Comparison of ENCODE assay signal across 8 cellular contexts in the genomic region with DNA sequence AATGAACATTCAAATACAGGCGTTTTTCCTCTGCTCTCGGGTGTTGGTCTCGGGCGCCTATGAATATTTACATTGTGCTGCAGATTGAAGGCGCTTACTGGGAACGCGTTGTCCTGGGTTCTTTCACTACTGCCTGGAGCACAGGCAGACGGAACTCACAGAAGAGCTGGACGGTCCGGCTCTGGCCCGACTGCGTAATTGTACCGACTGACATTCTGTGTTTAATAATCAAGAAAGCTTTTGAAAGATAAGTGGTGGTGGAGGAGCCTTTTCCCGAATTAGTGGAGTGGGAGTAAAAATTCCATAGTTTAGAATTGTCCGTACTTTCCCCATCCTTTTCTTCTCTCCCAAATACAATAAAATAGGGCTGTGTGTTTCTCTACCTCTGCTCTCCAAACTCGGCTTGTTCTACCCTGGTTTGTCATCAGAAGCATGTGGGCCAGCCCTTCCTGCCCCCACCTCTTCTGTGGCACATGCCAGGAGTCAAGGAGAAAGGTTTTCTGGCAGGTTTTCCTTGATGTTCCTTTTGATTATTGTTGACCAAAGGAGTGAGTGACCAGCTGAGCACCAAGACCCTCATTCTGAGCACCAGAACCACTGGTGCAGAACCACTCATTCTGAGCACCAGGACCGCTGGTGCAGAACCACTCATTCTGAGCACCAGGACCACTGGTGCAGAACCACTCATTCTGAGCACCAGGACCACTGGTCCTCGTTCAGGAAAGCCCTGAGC. TPM values are rescaled to one million over a fixed set of nuclear protein-coding genes. Genes with fewer than 3 reads are reported as not detected.
DNase-seq lines count a peak whose midpoint lies in the region; ATAC-seq, FAIRE-seq and TF ChIP-seq lines count a peak whose summit lies in the region.

No MANE protein-coding gene starts in this region.

- H3K9me3 ChIP-seq in CD4-positive, CD25-positive, alpha-beta regulatory T cell (ENCODE audit: control insufficient read depth in 2 of 2, low read length in 2 of 2), result no peaks in the 10 kb centered on the region
- H3K9me3 ChIP-seq in MM.1S (replicated peaks; ENCODE audit: insufficient read depth, low read length) (no peaks in the 10 kb centered on the region), endocrine pancreas (ENCODE audit: control insufficient read depth, low read length) (no peaks in the 10 kb centered on the region), neural progenitor cell (ENCODE audit: low read depth) (no peaks in the 10 kb centered on the region)

- FAIRE-seq in RCC 7860 (lab: Jason Lieb, UNC), result no peak

- H3K4me2 ChIP-seq in MM.1S (ENCODE audit: low read depth, low read length), result peak overlapping the region; percentile 82
- H3K4me2 ChIP-seq in neural progenitor cell, result peak overlapping the region; percentile 84

- TF ChIP-seq POLR2A in GM18505 (IDR thresholded peaks at IDR 0.05; ENCODE audit: borderline replicate concordance, extremely low read depth, insufficient read depth, insufficient read length), result no peak

- H3K36me3 ChIP-seq in CD4-positive, CD25-positive, alpha-beta regulatory T cell (ENCODE audit: control insufficient read depth, insufficient read depth, low read length), result no peaks in the 10 kb centered on the region
- H3K36me3 ChIP-seq in MM.1S (replicated peaks; ENCODE audit: insufficient read depth, low read length) (no peaks in the 10 kb centered on the region), endocrine pancreas (ENCODE audit: control insufficient read depth, insufficient read depth, low read length) (peaks cover 2% of the 10 kb centered on the region), neural progenitor cell (no peaks in the 10 kb centered on the region)

- peaks cover 33% of the 10 kb centered on the region for H3K27me3 ChIP-seq in CD4-positive, CD25-positive, alpha-beta regulatory T cell (ENCODE audit: control insufficient read depth, insufficient read depth, low read length)
- H3K27me3 ChIP-seq in MM.1S (replicated peaks; ENCODE audit: insufficient read depth, low read length), result no peaks in the 10 kb centered on the region; the same call in 1 of the 2 replicates
- no peaks in the 10 kb centered on the region for H3K27me3 ChIP-seq in endocrine pancreas (ENCODE audit: control insufficient read depth, insufficient read depth, low read length)
- H3K27me3 ChIP-seq in neural progenitor cell, result peaks cover 45% of the 10 kb centered on the region

- ATAC-seq in CD4-positive, CD25-positive, alpha-beta regulatory T cell (ENCODE audit: low read depth in 2 of 2), result no peak
- ATAC-seq in GM21619 (IDR thresholded peaks at IDR 0.05; ENCODE audit: unreplicated experiment) (no peak), GM18505 (IDR thresholded peaks at IDR 0.05; ENCODE audit: unreplicated experiment) (no peak)

- H4K20me1 ChIP-seq in MM.1S (ENCODE audit: insufficient read depth, low read length) (no peaks in the 10 kb centered on the region), neural progenitor cell (ENCODE audit: low read depth) (peaks cover 37% of the 10 kb centered on the region)

- peaks cover 62% of the 10 kb centered on the region for H3K27me3 Mint-ChIP-seq in CD4-positive, CD25-positive, alpha-beta regulatory T cell
- peaks cover 44% of the 10 kb centered on the region for H3K27me3 Mint-ChIP-seq in neural progenitor cell (ENCODE audit: insufficient read depth, low read depth)

- H3K4me3 Mint-ChIP-seq in CD4-positive, CD25-positive, alpha-beta regulatory T cell, result peak overlapping the region; percentile 68 to 84 (median 80)
- peak overlapping the region; percentile 84 for H3K4me3 Mint-ChIP-seq in neural progenitor cell

- DNase-seq in CD4-positive, CD25-positive, alpha-beta regulatory T cell, result no peak
- DNase-seq in MM.1S, result no peak
- DNase-seq in neural progenitor cell (ENCODE audit: low spot score), result no peak
- no peak for DNase-seq in activated gamma-delta T cell treated with Interleukin-2 at 50 U/mL for 16 hours
- no peak for DNase-seq in RCC 7860 (ENCODE audit: low spot score)

- peak overlapping the region; percentile 41 for H3K4me3 ChIP-seq in CD4-positive, CD25-positive, alpha-beta regulatory T cell (ENCODE audit: low read depth, low read length)
- peak overlapping the region; percentile 62 for H3K4me3 ChIP-seq in MM.1S (ENCODE audit: low read length)
- peak overlapping the region; percentile 74 for H3K4me3 ChIP-seq in endocrine pancreas (ENCODE audit: control insufficient read depth, insufficient read depth, low read length)
- H3K4me3 ChIP-seq in neural progenitor cell, result peak overlapping the region; percentile 79

- H3K9me3 Mint-ChIP-seq in CD4-positive, CD25-positive, alpha-beta regulatory T cell, result peaks cover 0 to 4% (median 0%) of the 10 kb centered on the region in 7 donors
- H3K9me3 Mint-ChIP-seq in neural progenitor cell, result peaks cover 6% of the 10 kb centered on the region

- H3K9ac ChIP-seq in MM.1S (ENCODE audit: low read length), result no peak overlapping the region
- H3K9ac ChIP-seq in endocrine pancreas (ENCODE audit: control insufficient read depth, insufficient read depth, low read length), result no peak overlapping the region
- H3K9ac ChIP-seq in neural progenitor cell, result no peak overlapping the region

- H3K79me2 ChIP-seq in MM.1S (ENCODE audit: low read length) (no peaks in the 10 kb centered on the region), neural progenitor cell (ENCODE audit: low read depth) (peaks cover 23% of the 10 kb centered on the region)

- no peak overlapping the region for H3K27ac Mint-ChIP-seq in CD4-positive, CD25-positive, alpha-beta regulatory T cell
- no peak overlapping the region for H3K27ac Mint-ChIP-seq in neural progenitor cell

- peaks cover 3 to 24% (median 11%) of the 10 kb centered on the region in 4 donors for H3K4me1 Mint-ChIP-seq in CD4-positive, CD25-positive, alpha-beta regulatory T cell
- H3K4me1 Mint-ChIP-seq in neural progenitor cell, result peaks cover 16% of the 10 kb centered on the region

- TF ChIP-seq CTCF in MM.1S (IDR thresholded peaks at IDR 0.05; ENCODE audit: low read length) (no peak), neural progenitor cell (IDR thresholded peaks at IDR 0.05) (no peak)

- no peaks in the 10 kb centered on the region for H3K36me3 Mint-ChIP-seq in CD4-positive, CD25-positive, alpha-beta regulatory T cell
- peaks cover 10% of the 10 kb centered on the region for H3K36me3 Mint-ChIP-seq in neural progenitor cell

- no peak overlapping the region for H3K27ac ChIP-seq in CD4-positive, CD25-positive, alpha-beta regulatory T cell (ENCODE audit: insufficient read depth, low read length, poor library complexity, severe bottlenecking)
- H3K27ac ChIP-seq in MM.1S (ENCODE audit: low read length) (no peak overlapping the region), neural progenitor cell (no peak overlapping the region)

- H3K9me2 ChIP-seq in MM.1S (replicated peaks; ENCODE audit: insufficient read depth, low read length), result no peaks in the 10 kb centered on the region

- H3F3A ChIP-seq in MM.1S (ENCODE audit: insufficient read depth, low read length), result peaks cover 15% of the 10 kb centered on the region
- peaks cover 32% of the 10 kb centered on the region for H3F3A ChIP-seq in neural progenitor cell (ENCODE audit: low read depth)

- peaks cover 32% of the 10 kb centered on the region for H3K4me1 ChIP-seq in CD4-positive, CD25-positive, alpha-beta regulatory T cell (ENCODE audit: control insufficient read depth, insufficient read depth, low read length, poor library complexity, severe bottlenecking)
- no peaks in the 10 kb centered on the region for H3K4me1 ChIP-seq in MM.1S (ENCODE audit: low read length)
- H3K4me1 ChIP-seq in endocrine pancreas (ENCODE audit: control insufficient read depth, insufficient read depth, low read length), result no peaks in the 10 kb centered on the region
- H3K4me1 ChIP-seq in neural progenitor cell, result peaks cover 23% of the 10 kb centered on the region

- H2AFZ ChIP-seq in MM.1S (ENCODE audit: low read length) (no peak overlapping the region), neural progenitor cell (replicated peaks) (no peak overlapping the region)

RNA-seq across cellular contexts. Expression of gene FHDC1, which starts 2.3 kb away (rescaled TPM):
- 0.20 TPM for total RNA-seq in CD4-positive, CD25-positive, alpha-beta regulatory T cell
- polyA plus RNA-seq in CD4-positive, CD25-positive, alpha-beta regulatory T cell, result not detected
- total RNA-seq in neural progenitor cell (ENCODE audit: low replicate concordance), result 3.0 and 4.8 TPM in 2 replicates
